ENCODE assay signal across 12 cellular contexts in the genomic region with DNA sequence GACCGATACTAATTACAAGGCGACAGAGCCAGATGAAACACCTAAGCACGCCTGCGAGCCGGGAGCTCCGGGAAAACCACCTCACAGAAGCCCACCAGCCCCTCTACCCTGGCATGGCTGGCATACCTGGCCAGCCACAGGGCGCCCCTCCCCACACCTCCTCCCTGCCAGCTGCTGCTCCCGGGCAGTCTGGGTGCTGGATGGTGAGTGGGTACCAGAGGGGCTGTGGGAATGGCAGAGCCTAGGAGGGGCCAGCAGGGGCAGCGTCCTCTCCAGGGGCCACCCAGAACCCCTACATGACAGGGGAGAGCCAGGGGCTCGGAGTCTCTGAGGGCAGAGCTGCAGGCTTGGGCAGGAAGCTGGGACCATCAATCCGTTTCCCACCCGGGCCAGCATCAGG. TPM values are rescaled to one million over a fixed set of nuclear protein-coding genes. Genes with fewer than 3 reads are reported as not detected.
DNase-seq lines count a peak whose midpoint lies in the region; ATAC-seq and TF ChIP-seq lines count a peak whose summit lies in the region.
"Had no signal": no experiment of that assay in that cellular context is flagged by ENCODE, and none has a peak within 500 bp of the region (broad histone marks: within the 10 kb centered on the region; RNA-seq: fewer than 3 reads in every experiment).

No MANE protein-coding gene starts in this region.

- DNase-seq in H7 (peak; percentile 81), SJSA1 (ENCODE audit: low read depth in 1 of 2, low spot score in 2 of 2) (no peak), brain microvascular endothelial cell (no peak), retinal pigment epithelial cell (ENCODE audit: low read depth) (no peak), NCI-H748 treated with DMSO at 0.1 percent for 48 hours (lab: John Stamatoyannopoulos, UW) (no peak), NOMO-1 treated with DMSO at 0.1 percent for 48 hours (lab: John Stamatoyannopoulos, UW; ENCODE audit: unreplicated experiment) (no peak)
- no peak for DNase-seq in naive thymus-derived CD4-positive, alpha-beta T cell
- DNase-seq: BE2C; CD4-positive, alpha-beta memory T cell; DND-41; GDM1 had no signal

- H3K4me3 ChIP-seq in H7 (ENCODE audit: insufficient read depth, low read depth, low read length) (no peak overlapping the region), SJSA1 (no peak overlapping the region), brain microvascular endothelial cell (ENCODE audit: low read depth, low read length) (no peak overlapping the region), retinal pigment epithelial cell (ENCODE audit: low read length) (no peak overlapping the region)
- H3K4me3 ChIP-seq in naive thymus-derived CD4-positive, alpha-beta T cell (ENCODE audit: low read length), result no peak overlapping the region

- peaks cover 0 to 7% (median 0%) of the 10 kb centered on the region in 5 donors for H3K27me3 Mint-ChIP-seq in naive thymus-derived CD4-positive, alpha-beta T cell
- H3K27me3 Mint-ChIP-seq: CD4-positive, alpha-beta memory T cell had no signal

- in situ Hi-C loops in brain microvascular endothelial cell (cut with HindIII; ENCODE audit: low pct_ligation_motif_present, low sequenced_read_pairs), result no loop called here

- no peak for ATAC-seq in naive thymus-derived CD4-positive, alpha-beta T cell

- CTCF ChIA-PET in naive thymus-derived CD4-positive, alpha-beta T cell (lab: Charles Lee), result no interaction called here

- no peak overlapping the region for H3K27ac Mint-ChIP-seq in naive thymus-derived CD4-positive, alpha-beta T cell
- H3K27ac Mint-ChIP-seq: CD4-positive, alpha-beta memory T cell had no signal

- POLR2A ChIA-PET in naive thymus-derived CD4-positive, alpha-beta T cell (lab: Charles Lee), result no interaction called here

- H3K36me3 Mint-ChIP-seq in naive thymus-derived CD4-positive, alpha-beta T cell, result no peaks in the 10 kb centered on the region
- H3K36me3 Mint-ChIP-seq: CD4-positive, alpha-beta memory T cell had no signal

- H3K4me1 Mint-ChIP-seq in naive thymus-derived CD4-positive, alpha-beta T cell, result peaks cover 0 to 5% (median 0%) of the 10 kb centered on the region in 7 donors
- H3K4me1 Mint-ChIP-seq: CD4-positive, alpha-beta memory T cell had no signal

- peaks cover 51% of the 10 kb centered on the region for H3K4me1 ChIP-seq in SJSA1 (replicated peaks)
- H3K4me1 ChIP-seq in naive thymus-derived CD4-positive, alpha-beta T cell (ENCODE audit: control insufficient read depth in 2 of 2, insufficient read depth in 2 of 2, low read length in 2 of 2), result no peaks in the 10 kb centered on the region
- H3K4me1 ChIP-seq: BE2C had no signal

- H3K36me3 ChIP-seq in H7 (replicated peaks; ENCODE audit: control insufficient read depth, insufficient read depth, low read length) (no peaks in the 10 kb centered on the region), SJSA1 (0 out of 2 replicates have a peak, but pooled peaks cover 4% of the 10 kb centered on the region), brain microvascular endothelial cell (replicated peaks) (no peaks in the 10 kb centered on the region)
- no peaks in the 10 kb centered on the region for H3K36me3 ChIP-seq in naive thymus-derived CD4-positive, alpha-beta T cell (ENCODE audit: control insufficient read depth in 2 of 3, insufficient read depth in 3 of 3, low read length in 3 of 3)
- H3K36me3 ChIP-seq: BE2C had no signal

- H3K9me3 ChIP-seq in SJSA1 (replicated peaks), result no peaks in the 10 kb centered on the region
- H3K9me3 ChIP-seq in naive thymus-derived CD4-positive, alpha-beta T cell (ENCODE audit: control insufficient read depth in 2 of 3, low read length in 3 of 3), result no peaks in the 10 kb centered on the region
- H3K9me3 ChIP-seq: BE2C had no signal

- H3K4me3 Mint-ChIP-seq in naive thymus-derived CD4-positive, alpha-beta T cell, result no peak overlapping the region
- H3K4me3 Mint-ChIP-seq: CD4-positive, alpha-beta memory T cell had no signal

- intact Hi-C loops in naive thymus-derived CD4-positive, alpha-beta T cell (cut with micrococcal nuclease), result no loop called here

- H3K27me3 ChIP-seq in H7 (ENCODE audit: control insufficient read depth, insufficient read depth, low read length), result no peaks in the 10 kb centered on the region; the same call in 1 of the 2 replicates
- no peaks in the 10 kb centered on the region for H3K27me3 ChIP-seq in SJSA1 (replicated peaks)
- H3K27me3 ChIP-seq in brain microvascular endothelial cell (replicated peaks), result no peaks in the 10 kb centered on the region
- peaks cover 0 to 3% of the 10 kb centered on the region in 2 donors for H3K27me3 ChIP-seq in naive thymus-derived CD4-positive, alpha-beta T cell (ENCODE audit: control insufficient read depth in 2 of 2, insufficient read depth in 2 of 2, low read length in 2 of 2)
- H3K27me3 ChIP-seq: BE2C had no signal

- H3K9me3 Mint-ChIP-seq in naive thymus-derived CD4-positive, alpha-beta T cell, result peaks cover 0 to 9% (median 0%) of the 10 kb centered on the region in 11 donors

- peak; percentile 15 for TF ChIP-seq CTCF in brain microvascular endothelial cell (IDR thresholded peaks at IDR 0.05; ENCODE audit: low read depth, low read length, missing control alignments)
- TF ChIP-seq CTCF in retinal pigment epithelial cell (conservative IDR thresholded peaks at IDR 0.05; ENCODE audit: low read depth, low read length), result peak; percentile 10

- H3K27ac ChIP-seq in SJSA1 (peak overlapping the region; percentile 23; the same call in 1 of the 2 replicates), brain microvascular endothelial cell (no peak overlapping the region)
- no peak overlapping the region for H3K27ac ChIP-seq in naive thymus-derived CD4-positive, alpha-beta T cell (ENCODE audit: low read depth, low read length)
- H3K27ac ChIP-seq: C4-2B had no signal

RNA-seq across cellular contexts. Expression of a gene that starts 58.7 kb away (rescaled TPM):
- 28.4 and 32.0 TPM in 2 replicates for total RNA-seq in H7 (2014; rRNA removed; shearing (Covaris generic))
- 63.4 and 108 TPM in 2 replicates for total RNA-seq in SJSA1 (2014; rRNA removed; shearing (Covaris generic))
- total RNA-seq in naive thymus-derived CD4-positive, alpha-beta T cell, result 1 to 10 TPM in 2 of 5 experiments, under 1 TPM in 3; 0.35 to 4.5 (median 0.90) TPM
- under 1 TPM in 1 of 2 donors, not detected in 1; 0.08 TPM for polyA plus RNA-seq in naive thymus-derived CD4-positive, alpha-beta T cell
